In the genomic region with DNA sequence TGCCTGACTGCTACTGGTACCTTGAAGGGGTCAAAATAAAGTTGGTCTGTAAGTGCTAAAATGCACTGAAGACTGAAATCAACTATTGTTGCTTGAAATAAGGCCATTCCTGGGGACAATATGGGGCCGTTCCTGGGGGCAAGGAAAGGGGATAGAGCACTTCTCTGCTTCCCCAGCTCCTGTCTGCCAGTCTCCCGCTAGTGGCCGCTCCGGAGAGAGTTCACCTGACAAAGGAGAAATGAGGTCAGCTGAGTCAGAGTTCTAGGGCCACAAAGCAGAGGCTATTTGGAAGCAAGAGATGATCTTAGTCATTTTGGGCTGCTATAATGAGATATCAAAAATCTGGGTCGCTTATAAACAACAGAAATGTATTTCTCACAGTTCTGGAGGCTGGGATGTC, we compare ENCODE assay signal across 25 cellular contexts.
"Had no signal": no experiment of that assay in that cellular context is flagged by ENCODE, and none has a peak within 500 bp of the region (broad histone marks: within the 10 kb centered on the region; RNA-seq: fewer than 3 reads in every experiment).

No MANE protein-coding gene starts in this region.

- H3K9ac ChIP-seq: parathyroid adenoma had no signal

- H3K9me3 ChIP-seq: psoas muscle, upper lobe of left lung had no signal

- H3K79me2 ChIP-seq: hepatocyte, parathyroid adenoma had no signal

- H3K27me3 Mint-ChIP-seq: stimulated activated memory B cell treated with anti-CD40 and anti-IgM and Interleukin-4, amounts not matched to agents 10 μg/mL and 1 μg/mL and 100 μg/mL, for 72 hours had no signal

- H3K4me2 ChIP-seq: hepatocyte, smooth muscle cell had no signal

- H3K36me3 Mint-ChIP-seq: activated naive CD4-positive, alpha-beta T cell treated with anti-CD3 and anti-CD28 coated beads, Interleukin-2, amount 50 U/mL, for 72 hours; naive thymus-derived CD4-positive, alpha-beta T cell; stimulated activated memory B cell treated with anti-CD40 and anti-IgM and Interleukin-4, amounts not matched to agents 10 μg/mL and 1 μg/mL and 100 μg/mL, for 72 hours had no signal

- DNase-seq: activated CD4-positive, alpha-beta T cell treated with anti-CD3 and anti-CD28 coated beads for 4 hours; activated CD4-positive, alpha-beta T cell treated with anti-CD3 and anti-CD28 coated beads, Interleukin-2, amount 50 U/mL, for 4 hours; activated naive CD4-positive, alpha-beta T cell; activated T-cell treated with anti-CD3 and anti-CD28 coated beads for 4 hours; activated T-cell treated with anti-CD3 and anti-CD28 coated beads, Interleukin-2, amount 50 U/mL, for 72 hours; effector CD8-positive, alpha-beta T cell; glutamatergic neuron; kidney; left colon; midbrain; naive thymus-derived CD4-positive, alpha-beta T cell; occipital lobe; psoas muscle; stimulated activated CD4-positive, alpha-beta T cell treated with anti-CD3 and anti-CD28 coated beads, Interleukin-1b, Interleukin-23, amount 100 ng/mL, for 48 hours; stimulated activated CD4-positive, alpha-beta T cell treated with anti-CD3 and anti-CD28 coated beads, Interleukin-4, amount 100 ng/mL, for 4 hours; stimulated activated CD8-positive, alpha-beta memory T cell treated with anti-CD3 and anti-CD28 coated beads, Interleukin-4, amount 100 ng/mL, for 48 hours; stimulated activated naive CD8-positive, alpha-beta T cell treated with anti-CD3 and anti-CD28 coated beads, Interleukin-15, amount 100 ng/mL, for 72 hours; substantia nigra; upper lobe of left lung had no signal

- H3K4me1 ChIP-seq: psoas muscle, upper lobe of left lung had no signal

- H3K27me3 ChIP-seq: hepatocyte, upper lobe of left lung had no signal

- H2AFZ ChIP-seq: hepatocyte had no signal

- H3K36me3 ChIP-seq: upper lobe of left lung had no signal

- H3K27ac ChIP-seq: hepatocyte, parathyroid adenoma, psoas muscle, upper lobe of left lung had no signal

- H3K4me3 Mint-ChIP-seq: activated T-cell treated with anti-CD3 and anti-CD28 coated beads, Interleukin-2, amount 50 U/mL, for 72 hours; central memory CD8-positive, alpha-beta T cell; naive thymus-derived CD4-positive, alpha-beta T cell; stimulated activated memory B cell treated with anti-CD40 and anti-IgM and Interleukin-4, amounts not matched to agents 10 μg/mL and 1 μg/mL and 100 μg/mL, for 72 hours; stimulated activated naive CD8-positive, alpha-beta T cell treated with anti-CD3 and anti-CD28 coated beads, Interleukin-15, amount 100 ng/mL, for 72 hours had no signal

- H3K4me1 Mint-ChIP-seq: central memory CD8-positive, alpha-beta T cell; naive thymus-derived CD4-positive, alpha-beta T cell; stimulated activated memory B cell treated with anti-CD40 and anti-IgM and Interleukin-4, amounts not matched to agents 10 μg/mL and 1 μg/mL and 100 μg/mL, for 72 hours; stimulated activated naive CD8-positive, alpha-beta T cell treated with anti-CD3 and anti-CD28 coated beads, Interleukin-15, amount 100 ng/mL, for 72 hours had no signal

- H3K4me3 ChIP-seq: hepatocyte, psoas muscle, smooth muscle cell, upper lobe of left lung had no signal

- H3K27ac Mint-ChIP-seq: activated naive CD4-positive, alpha-beta T cell treated with anti-CD3 and anti-CD28 coated beads, Interleukin-2, amount 50 U/mL, for 72 hours; activated T-cell treated with anti-CD3 and anti-CD28 coated beads, Interleukin-2, amount 50 U/mL, for 72 hours; naive thymus-derived CD4-positive, alpha-beta T cell; stimulated activated memory B cell treated with anti-CD40 and anti-IgM and Interleukin-4, amounts not matched to agents 10 μg/mL and 1 μg/mL and 100 μg/mL, for 72 hours had no signal

- H3K9me3 Mint-ChIP-seq: activated naive CD4-positive, alpha-beta T cell treated with anti-CD3 and anti-CD28 coated beads, Interleukin-2, amount 50 U/mL, for 72 hours; activated T-cell treated with anti-CD3 and anti-CD28 coated beads, Interleukin-2, amount 50 U/mL, for 72 hours; stimulated activated naive CD8-positive, alpha-beta T cell treated with anti-CD3 and anti-CD28 coated beads, Interleukin-15, amount 100 ng/mL, for 72 hours had no signal

- ATAC-seq: activated naive CD4-positive, alpha-beta T cell treated with anti-CD3 and anti-CD28 coated beads, Interleukin-2, amount 50 U/mL, for 72 hours; activated T-cell treated with anti-CD3 and anti-CD28 coated beads, Interleukin-2, amount 50 U/mL, for 72 hours; left colon; naive thymus-derived CD4-positive, alpha-beta T cell; psoas muscle; stimulated activated memory B cell treated with anti-CD40 and anti-IgM and Interleukin-4, amounts not matched to agents 10 μg/mL and 1 μg/mL and 100 μg/mL, for 72 hours; stimulated activated naive CD8-positive, alpha-beta T cell treated with anti-CD3 and anti-CD28 coated beads, Interleukin-15, amount 100 ng/mL, for 72 hours had no signal
